ENCODE assay signal across 8 cellular contexts in genomic region chr6:25007269-25007699, GRCh38.
DNase-seq lines count a peak whose midpoint lies in the region; ATAC-seq lines count a peak whose summit lies in the region.

No MANE protein-coding gene starts in this region.

- H3K36me3 Mint-ChIP-seq in stimulated activated effector memory CD8-positive, alpha-beta T cell treated with anti-CD3 and anti-CD28 coated beads, Interleukin-12 subunit alpha, Interleukin-12 subunit beta, amount 100 ng/mL, for 72 hours = no peaks in the 10 kb centered on the region

- WGBS in adipose tissue, 3 donors = 35 to 64% (median 51%) methylated on average over 3 of the region's 3 CpGs

- no peaks in the 10 kb centered on the region for H3K9me3 Mint-ChIP-seq in stimulated activated effector memory CD8-positive, alpha-beta T cell treated with anti-CD3 and anti-CD28 coated beads, Interleukin-12 subunit alpha, Interleukin-12 subunit beta, amount 100 ng/mL, for 72 hours

- peak overlapping the region; percentile 88 for H3K27ac Mint-ChIP-seq in stimulated activated effector memory CD8-positive, alpha-beta T cell treated with anti-CD3 and anti-CD28 coated beads, Interleukin-12 subunit alpha, Interleukin-12 subunit beta, amount 100 ng/mL, for 72 hours

- ATAC-seq in GM19035 (IDR thresholded peaks at IDR 0.05; ENCODE audit: unreplicated experiment) (peak; percentile 84), HG03457 (IDR thresholded peaks at IDR 0.05; ENCODE audit: unreplicated experiment) (peak; percentile 73)
- peak; percentile 99 for ATAC-seq in stimulated activated effector memory CD8-positive, alpha-beta T cell treated with anti-CD3 and anti-CD28 coated beads, Interleukin-12 subunit alpha, Interleukin-12 subunit beta, amount 100 ng/mL, for 72 hours

- DNase-seq in stimulated activated effector memory CD8-positive, alpha-beta T cell treated with anti-CD3 and anti-CD28 coated beads, Interleukin-12 subunit alpha, Interleukin-12 subunit beta, amount 100 ng/mL, for 72 hours (ENCODE audit: low spot score in 2 of 2) = peak in 1 of 2 donors; percentile 68
- no peak for DNase-seq in NCI-H526 (lab: John Stamatoyannopoulos, UW)
- DNase-seq in NCI-H774 (lab: John Stamatoyannopoulos, UW) = no peak
- no peak for DNase-seq in iPS-NIHi7 (ENCODE audit: extremely low spot score)

- H3K36me3 ChIP-seq in ACC112 (ENCODE audit: insufficient read depth, low read length) = no peaks in the 10 kb centered on the region

- 0 out of 2 replicates have a peak overlapping the region, but pooled peaks have one; percentile 1 for H3K4me3 ChIP-seq in ACC112 (ENCODE audit: low read depth, low read length)

- no peaks in the 10 kb centered on the region for H3K27me3 ChIP-seq in ACC112 (ENCODE audit: insufficient read depth, low read length)

- no peak overlapping the region for H2AFZ ChIP-seq in ACC112 (ENCODE audit: low read length, unreplicated experiment)

- no peaks in the 10 kb centered on the region for H3K79me2 ChIP-seq in ACC112 (ENCODE audit: control insufficient read depth, insufficient read depth, low read length, unreplicated experiment)

- H3K27ac ChIP-seq in ACC112 (ENCODE audit: low read depth, low read length) (peak overlapping the region; percentile 97), adipose tissue (ENCODE audit: low read depth, low read length) (peak overlapping the region; percentile 81)

- H3K4me1 ChIP-seq in ACC112 (ENCODE audit: control insufficient read depth, insufficient read depth, low read length, unreplicated experiment) = peaks cover 51% of the 10 kb centered on the region

- H3K4me1 Mint-ChIP-seq in stimulated activated effector memory CD8-positive, alpha-beta T cell treated with anti-CD3 and anti-CD28 coated beads, Interleukin-12 subunit alpha, Interleukin-12 subunit beta, amount 100 ng/mL, for 72 hours = peaks cover 78% of the 10 kb centered on the region

- peak overlapping the region; percentile 55 for H3K4me3 Mint-ChIP-seq in stimulated activated effector memory CD8-positive, alpha-beta T cell treated with anti-CD3 and anti-CD28 coated beads, Interleukin-12 subunit alpha, Interleukin-12 subunit beta, amount 100 ng/mL, for 72 hours
